Comparison of ENCODE assay signal across 12 cellular contexts in genomic region chr4:113292371-113293042, GRCh38.
A peak's percentile ranks its signal among the peaks of the same experiment; 100 is the strongest.
DNase-seq lines count a peak whose midpoint lies in the region; ATAC-seq and TF ChIP-seq lines count a peak whose summit lies in the region.
"Had no signal": no experiment of that assay in that cellular context is flagged by ENCODE, and none has a peak within 500 bp of the region (broad histone marks: within the 10 kb centered on the region; RNA-seq: fewer than 3 reads in every experiment).

No MANE protein-coding gene starts in this region.

- no peaks in the 10 kb centered on the region for H3K4me1 ChIP-seq in upper lobe of right lung

- peaks cover 4% of the 10 kb centered on the region for H3K36me3 Mint-ChIP-seq in nephron (ENCODE audit: low read depth)
- H3K36me3 Mint-ChIP-seq: naive B cell had no signal

- ATAC-seq in upper lobe of right lung (peak; percentile 58), GM18511 (IDR thresholded peaks at IDR 0.05; ENCODE audit: unreplicated experiment) (no peak)

- H3K9me3 Mint-ChIP-seq in nephron: no peaks in the 10 kb centered on the region
- H3K9me3 Mint-ChIP-seq: naive B cell; stimulated activated naive CD8-positive, alpha-beta T cell treated with anti-CD3 and anti-CD28 coated beads, Interleukin-15, amount 100 ng/mL, for 72 hours had no signal

- H3K4me3 ChIP-seq in fibroblast of pulmonary artery (replicated peaks; ENCODE audit: low read depth, low read length) (no peak overlapping the region), upper lobe of right lung (peak overlapping the region; percentile 24)

- H3K36me3 ChIP-seq in upper lobe of right lung: no peaks in the 10 kb centered on the region

- intact Hi-C loops in upper lobe of right lung (cut with DNase I): no loop called here

- H3K4me1 Mint-ChIP-seq in nephron: peaks cover 54% of the 10 kb centered on the region
- H3K4me1 Mint-ChIP-seq: naive B cell; stimulated activated naive CD8-positive, alpha-beta T cell treated with anti-CD3 and anti-CD28 coated beads, Interleukin-15, amount 100 ng/mL, for 72 hours had no signal

- no peaks in the 10 kb centered on the region for H3K9me3 ChIP-seq in upper lobe of right lung

- DNase-seq in NCI-H2107 (lab: John Stamatoyannopoulos, UW) (peak; percentile 2), NCI-H2107 treated with DMSO at 0.1 percent for 48 hours (lab: John Stamatoyannopoulos, UW; ENCODE audit: unreplicated experiment) (no peak), fibroblast of pulmonary artery (ENCODE audit: low read depth) (peak; percentile 43), upper lobe of right lung (no peak), DMS153 (lab: John Stamatoyannopoulos, UW) (no peak), OCI-M1 (lab: John Stamatoyannopoulos, UW) (no peak)
- DNase-seq: naive B cell; NCI-H2029; stimulated activated naive CD8-positive, alpha-beta T cell treated with anti-CD3 and anti-CD28 coated beads, Interleukin-15, amount 100 ng/mL, for 72 hours; T-helper 9 cell had no signal

- H3K4me3 Mint-ChIP-seq in nephron: peak overlapping the region; percentile 68 to 78 (median 71)
- H3K4me3 Mint-ChIP-seq: stimulated activated naive CD8-positive, alpha-beta T cell treated with anti-CD3 and anti-CD28 coated beads, Interleukin-15, amount 100 ng/mL, for 72 hours had no signal

- peak overlapping the region; percentile 92 to 98 (median 95) for H3K27ac Mint-ChIP-seq in nephron
- H3K27ac Mint-ChIP-seq: naive B cell; stimulated activated naive CD8-positive, alpha-beta T cell treated with anti-CD3 and anti-CD28 coated beads, Interleukin-15, amount 100 ng/mL, for 72 hours had no signal

- no peaks in the 10 kb centered on the region for H3K27me3 Mint-ChIP-seq in nephron (ENCODE audit: low read depth)

- peak overlapping the region; percentile 64 for H3K27ac ChIP-seq in upper lobe of right lung

- peaks cover 4% of the 10 kb centered on the region for H3K27me3 ChIP-seq in upper lobe of right lung

- TF ChIP-seq CTCF in fibroblast of pulmonary artery (IDR thresholded peaks at IDR 0.05; ENCODE audit: low read length, missing control alignments): no peak
- TF ChIP-seq CTCF in nephron (IDR thresholded peaks at IDR 0.05; ENCODE audit: unreplicated experiment in 3 of 3): no peak
- no peak for TF ChIP-seq CTCF in upper lobe of right lung (IDR thresholded peaks at IDR 0.05)

Comparison
In these comparisons a context has a peak if more than half of its experiments do, and no peak if none do; other contexts are left out.
1. DNase-seq: peak in NCI-H2107 (single experiment) and fibroblast of pulmonary artery (single experiment); none in NCI-H2107 treated with DMSO at 0.1 percent for 48 hours (single experiment), upper lobe of right lung (single experiment), DMS153 (single experiment) and OCI-M1 (single experiment).